1 cellular context compared by ENCODE assay signal in the genomic region with DNA sequence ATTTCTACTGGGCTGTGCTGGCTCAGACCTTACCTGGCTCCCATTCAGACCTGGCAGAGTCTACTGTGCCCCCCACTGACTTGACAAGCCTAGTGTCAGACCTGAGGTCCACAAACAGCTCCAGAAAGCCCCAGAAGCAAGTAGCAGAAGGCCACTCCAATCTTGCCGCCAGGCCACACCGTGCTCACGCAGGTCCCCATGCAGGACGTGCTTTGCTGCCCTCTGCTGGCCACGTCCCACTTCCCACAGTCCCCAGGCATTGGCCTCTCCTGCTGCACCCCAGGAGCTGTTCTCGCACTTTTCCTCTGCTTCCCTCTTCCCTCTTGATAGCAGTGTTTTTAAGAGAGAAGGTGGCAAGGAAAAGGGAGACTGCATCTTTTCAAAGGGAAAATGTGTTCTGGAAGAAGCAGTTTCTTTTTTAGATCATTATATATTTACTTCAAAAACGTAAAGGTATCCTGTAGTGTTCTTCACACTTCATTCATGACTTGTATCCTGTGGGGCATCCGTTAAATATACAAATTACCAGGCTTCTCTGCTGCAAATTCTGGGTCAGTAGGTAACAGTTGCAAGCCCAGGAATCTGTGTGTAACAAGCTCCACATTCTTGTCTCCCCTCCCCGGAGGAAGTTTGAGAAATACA.
TF ChIP-seq lines count a peak whose summit lies in the region.

No MANE protein-coding gene starts in this region.

TF ChIP-seq in HepG2, 621 proteins besides CTCF, POLR2A, EP300 and RAD21 (continued from another document and continues in another):
- TF ChIP-seq, protein P1, sequence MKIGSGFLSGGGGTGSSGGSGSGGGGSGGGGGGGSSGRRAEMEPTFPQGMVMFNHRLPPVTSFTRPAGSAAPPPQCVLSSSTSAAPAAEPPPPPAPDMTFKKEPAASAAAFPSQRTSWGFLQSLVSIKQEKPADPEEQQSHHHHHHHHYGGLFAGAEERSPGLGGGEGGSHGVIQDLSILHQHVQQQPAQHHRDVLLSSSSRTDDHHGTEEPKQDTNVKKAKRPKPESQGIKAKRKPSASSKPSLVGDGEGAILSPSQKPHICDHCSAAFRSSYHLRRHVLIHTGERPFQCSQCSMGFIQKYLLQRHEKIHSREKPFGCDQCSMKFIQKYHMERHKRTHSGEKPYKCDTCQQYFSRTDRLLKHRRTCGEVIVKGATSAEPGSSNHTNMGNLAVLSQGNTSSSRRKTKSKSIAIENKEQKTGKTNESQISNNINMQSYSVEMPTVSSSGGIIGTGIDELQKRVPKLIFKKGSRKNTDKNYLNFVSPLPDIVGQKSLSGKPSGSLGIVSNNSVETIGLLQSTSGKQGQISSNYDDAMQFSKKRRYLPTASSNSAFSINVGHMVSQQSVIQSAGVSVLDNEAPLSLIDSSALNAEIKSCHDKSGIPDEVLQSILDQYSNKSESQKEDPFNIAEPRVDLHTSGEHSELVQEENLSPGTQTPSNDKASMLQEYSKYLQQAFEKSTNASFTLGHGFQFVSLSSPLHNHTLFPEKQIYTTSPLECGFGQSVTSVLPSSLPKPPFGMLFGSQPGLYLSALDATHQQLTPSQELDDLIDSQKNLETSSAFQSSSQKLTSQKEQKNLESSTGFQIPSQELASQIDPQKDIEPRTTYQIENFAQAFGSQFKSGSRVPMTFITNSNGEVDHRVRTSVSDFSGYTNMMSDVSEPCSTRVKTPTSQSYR (CRISPR knock-in tag; IDR thresholded peaks at IDR 0.05; ENCODE audit: borderline replicate concordance) = no peak
- TF ChIP-seq, protein P2, sequence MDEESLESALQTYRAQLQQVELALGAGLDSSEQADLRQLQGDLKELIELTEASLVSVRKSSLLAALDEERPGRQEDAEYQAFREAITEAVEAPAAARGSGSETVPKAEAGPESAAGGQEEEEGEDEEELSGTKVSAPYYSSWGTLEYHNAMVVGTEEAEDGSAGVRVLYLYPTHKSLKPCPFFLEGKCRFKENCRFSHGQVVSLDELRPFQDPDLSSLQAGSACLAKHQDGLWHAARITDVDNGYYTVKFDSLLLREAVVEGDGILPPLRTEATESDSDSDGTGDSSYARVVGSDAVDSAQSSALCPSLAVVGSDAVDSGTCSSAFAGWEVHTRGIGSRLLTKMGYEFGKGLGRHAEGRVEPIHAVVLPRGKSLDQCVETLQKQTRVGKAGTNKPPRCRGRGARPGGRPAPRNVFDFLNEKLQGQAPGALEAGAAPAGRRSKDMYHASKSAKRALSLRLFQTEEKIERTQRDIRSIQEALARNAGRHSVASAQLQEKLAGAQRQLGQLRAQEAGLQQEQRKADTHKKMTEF (CRISPR knock-in tag; IDR thresholded peaks at IDR 0.05) = no peak
- TF ChIP-seq MXD4 (CRISPR knock-in tag; IDR thresholded peaks at IDR 0.05) (no peak), PHB2 (IDR thresholded peaks at IDR 0.05; ENCODE audit: partially characterized antibody) (no peak), ZNF766 (CRISPR knock-in tag; IDR thresholded peaks at IDR 0.05; ENCODE audit: borderline replicate concordance) (no peak), SMC3 (IDR thresholded peaks at IDR 0.05; ENCODE audit: low read length) (peak; percentile 20; the same call in 1 of the 2 replicates), MTF2 (CRISPR knock-in tag; IDR thresholded peaks at IDR 0.05; ENCODE audit: borderline replicate concordance) (no peak), ZNF629 (CRISPR knock-in tag; conservative IDR thresholded peaks at IDR 0.05) (no peak), SOX13 (IDR thresholded peaks at IDR 0.05) (no peak), SOX13 (CRISPR knock-in tag; conservative IDR thresholded peaks at IDR 0.05 in 1 of 2, IDR thresholded peaks at IDR 0.05 in 1 of 2) (0 out of 4 replicates have a peak, but pooled peaks of 1 of the 2 experiments have one; percentile 15), MTA3 (CRISPR knock-in tag; IDR thresholded peaks at IDR 0.05) (no peak), SALL1 (CRISPR knock-in tag; IDR thresholded peaks at IDR 0.05) (peak; percentile 41; the same call in 1 of the 2 replicates), SIX4 (CRISPR knock-in tag; IDR thresholded peaks at IDR 0.05) (no peak), ZNF260 (CRISPR knock-in tag; IDR thresholded peaks at IDR 0.05; ENCODE audit: borderline replicate concordance, low read depth) (no peak), ZNF589 (CRISPR knock-in tag; conservative IDR thresholded peaks at IDR 0.05) (0 out of 2 replicates have a peak, but pooled peaks have one; percentile 27), MIXL1 (CRISPR knock-in tag; IDR thresholded peaks at IDR 0.05) (no peak), HCFC1 (IDR thresholded peaks at IDR 0.05; ENCODE audit: low read depth, low read length) (no peak), TAF15 (IDR thresholded peaks at IDR 0.05; ENCODE audit: low read depth, low read length, poor library complexity, severe bottlenecking) (no peak), SIX1 (CRISPR knock-in tag; IDR thresholded peaks at IDR 0.05; ENCODE audit: borderline replicate concordance) (no peak), KDM5A (IDR thresholded peaks at IDR 0.05; ENCODE audit: borderline replicate concordance, low read length) (no peak), NFRKB (IDR thresholded peaks at IDR 0.05) (no peak), ZNF350 (CRISPR knock-in tag; IDR thresholded peaks at IDR 0.05; ENCODE audit: borderline replicate concordance, low read depth) (peak; percentile 37; the same call in 1 of the 2 replicates), SP5 (CRISPR knock-in tag; IDR thresholded peaks at IDR 0.05; ENCODE audit: borderline replicate concordance, low read depth) (no peak), TEAD2 (CRISPR knock-in tag; IDR thresholded peaks at IDR 0.05) (no peak), NFKB2 (CRISPR knock-in tag; IDR thresholded peaks at IDR 0.05; ENCODE audit: borderline replicate concordance) (peak; percentile 58; the same call in 1 of the 2 replicates), SETDB1 (CRISPR knock-in tag; IDR thresholded peaks at IDR 0.05; ENCODE audit: borderline replicate concordance) (no peak), ZNF329 (CRISPR knock-in tag; IDR thresholded peaks at IDR 0.05; ENCODE audit: low read depth) (no peak), KDM5B (CRISPR knock-in tag; IDR thresholded peaks at IDR 0.05; ENCODE audit: borderline replicate concordance) (0 out of 2 replicates have a peak, but pooled peaks have one; percentile 39), TOE1 (CRISPR knock-in tag; IDR thresholded peaks at IDR 0.05) (no peak), KDM2A (CRISPR knock-in tag; IDR thresholded peaks at IDR 0.05; ENCODE audit: borderline replicate concordance, low read depth) (peak; percentile 67; the same call in 1 of the 2 replicates), ZNF567 (CRISPR knock-in tag; IDR thresholded peaks at IDR 0.05; ENCODE audit: borderline replicate concordance) (0 out of 2 replicates have a peak, but pooled peaks have one; percentile 21), ELF4 (CRISPR knock-in tag; IDR thresholded peaks at IDR 0.05; ENCODE audit: borderline replicate concordance) (no peak), TAF1 (CRISPR knock-in tag; IDR thresholded peaks at IDR 0.05) (no peak), ZFYVE20 (CRISPR knock-in tag; IDR thresholded peaks at IDR 0.05; ENCODE audit: borderline replicate concordance, low read depth) (no peak)
- TF ChIP-seq, protein P3, sequence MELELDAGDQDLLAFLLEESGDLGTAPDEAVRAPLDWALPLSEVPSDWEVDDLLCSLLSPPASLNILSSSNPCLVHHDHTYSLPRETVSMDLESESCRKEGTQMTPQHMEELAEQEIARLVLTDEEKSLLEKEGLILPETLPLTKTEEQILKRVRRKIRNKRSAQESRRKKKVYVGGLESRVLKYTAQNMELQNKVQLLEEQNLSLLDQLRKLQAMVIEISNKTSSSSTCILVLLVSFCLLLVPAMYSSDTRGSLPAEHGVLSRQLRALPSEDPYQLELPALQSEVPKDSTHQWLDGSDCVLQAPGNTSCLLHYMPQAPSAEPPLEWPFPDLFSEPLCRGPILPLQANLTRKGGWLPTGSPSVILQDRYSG (CRISPR knock-in tag; IDR thresholded peaks at IDR 0.05) = no peak
- TF ChIP-seq, protein P4, sequence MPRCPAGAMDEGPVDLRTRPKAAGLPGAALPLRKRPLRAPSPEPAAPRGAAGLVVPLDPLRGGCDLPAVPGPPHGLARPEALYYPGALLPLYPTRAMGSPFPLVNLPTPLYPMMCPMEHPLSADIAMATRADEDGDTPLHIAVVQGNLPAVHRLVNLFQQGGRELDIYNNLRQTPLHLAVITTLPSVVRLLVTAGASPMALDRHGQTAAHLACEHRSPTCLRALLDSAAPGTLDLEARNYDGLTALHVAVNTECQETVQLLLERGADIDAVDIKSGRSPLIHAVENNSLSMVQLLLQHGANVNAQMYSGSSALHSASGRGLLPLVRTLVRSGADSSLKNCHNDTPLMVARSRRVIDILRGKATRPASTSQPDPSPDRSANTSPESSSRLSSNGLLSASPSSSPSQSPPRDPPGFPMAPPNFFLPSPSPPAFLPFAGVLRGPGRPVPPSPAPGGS (CRISPR knock-in tag; IDR thresholded peaks at IDR 0.05) = no peak
- TF ChIP-seq, protein P5, sequence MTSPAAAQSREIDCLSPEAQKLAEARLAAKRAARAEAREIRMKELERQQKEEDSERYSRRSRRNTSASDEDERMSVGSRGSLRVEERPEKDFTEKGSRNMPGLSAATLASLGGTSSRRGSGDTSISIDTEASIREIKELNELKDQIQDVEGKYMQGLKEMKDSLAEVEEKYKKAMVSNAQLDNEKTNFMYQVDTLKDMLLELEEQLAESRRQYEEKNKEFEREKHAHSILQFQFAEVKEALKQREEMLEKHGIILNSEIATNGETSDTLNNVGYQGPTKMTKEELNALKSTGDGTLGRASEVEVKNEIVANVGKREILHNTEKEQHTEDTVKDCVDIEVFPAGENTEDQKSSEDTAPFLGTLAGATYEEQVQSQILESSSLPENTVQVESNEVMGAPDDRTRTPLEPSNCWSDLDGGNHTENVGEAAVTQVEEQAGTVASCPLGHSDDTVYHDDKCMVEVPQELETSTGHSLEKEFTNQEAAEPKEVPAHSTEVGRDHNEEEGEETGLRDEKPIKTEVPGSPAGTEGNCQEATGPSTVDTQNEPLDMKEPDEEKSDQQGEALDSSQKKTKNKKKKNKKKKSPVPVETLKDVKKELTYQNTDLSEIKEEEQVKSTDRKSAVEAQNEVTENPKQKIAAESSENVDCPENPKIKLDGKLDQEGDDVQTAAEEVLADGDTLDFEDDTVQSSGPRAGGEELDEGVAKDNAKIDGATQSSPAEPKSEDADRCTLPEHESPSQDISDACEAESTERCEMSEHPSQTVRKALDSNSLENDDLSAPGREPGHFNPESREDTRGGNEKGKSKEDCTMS (CRISPR knock-in tag; conservative IDR thresholded peaks at IDR 0.05) = no peak
- TF ChIP-seq, protein P6, sequence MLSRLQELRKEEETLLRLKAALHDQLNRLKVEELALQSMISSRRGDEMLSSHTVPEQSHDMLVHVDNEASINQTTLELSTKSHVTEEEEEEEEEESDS (CRISPR knock-in tag; IDR thresholded peaks at IDR 0.05; ENCODE audit: borderline replicate concordance) = no peak
- TF ChIP-seq, protein P7, sequence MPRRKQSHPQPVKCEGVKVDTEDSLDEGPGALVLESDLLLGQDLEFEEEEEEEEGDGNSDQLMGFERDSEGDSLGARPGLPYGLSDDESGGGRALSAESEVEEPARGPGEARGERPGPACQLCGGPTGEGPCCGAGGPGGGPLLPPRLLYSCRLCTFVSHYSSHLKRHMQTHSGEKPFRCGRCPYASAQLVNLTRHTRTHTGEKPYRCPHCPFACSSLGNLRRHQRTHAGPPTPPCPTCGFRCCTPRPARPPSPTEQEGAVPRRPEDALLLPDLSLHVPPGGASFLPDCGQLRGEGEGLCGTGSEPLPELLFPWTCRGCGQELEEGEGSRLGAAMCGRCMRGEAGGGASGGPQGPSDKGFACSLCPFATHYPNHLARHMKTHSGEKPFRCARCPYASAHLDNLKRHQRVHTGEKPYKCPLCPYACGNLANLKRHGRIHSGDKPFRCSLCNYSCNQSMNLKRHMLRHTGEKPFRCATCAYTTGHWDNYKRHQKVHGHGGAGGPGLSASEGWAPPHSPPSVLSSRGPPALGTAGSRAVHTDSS (CRISPR knock-in tag; conservative IDR thresholded peaks at IDR 0.05) = no peak
- TF ChIP-seq, protein P8, sequence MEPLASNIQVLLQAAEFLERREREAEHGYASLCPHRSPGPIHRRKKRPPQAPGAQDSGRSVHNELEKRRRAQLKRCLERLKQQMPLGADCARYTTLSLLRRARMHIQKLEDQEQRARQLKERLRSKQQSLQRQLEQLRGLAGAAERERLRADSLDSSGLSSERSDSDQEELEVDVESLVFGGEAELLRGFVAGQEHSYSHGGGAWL (CRISPR knock-in tag; IDR thresholded peaks at IDR 0.05) = no peak
- TF ChIP-seq, protein P9, sequence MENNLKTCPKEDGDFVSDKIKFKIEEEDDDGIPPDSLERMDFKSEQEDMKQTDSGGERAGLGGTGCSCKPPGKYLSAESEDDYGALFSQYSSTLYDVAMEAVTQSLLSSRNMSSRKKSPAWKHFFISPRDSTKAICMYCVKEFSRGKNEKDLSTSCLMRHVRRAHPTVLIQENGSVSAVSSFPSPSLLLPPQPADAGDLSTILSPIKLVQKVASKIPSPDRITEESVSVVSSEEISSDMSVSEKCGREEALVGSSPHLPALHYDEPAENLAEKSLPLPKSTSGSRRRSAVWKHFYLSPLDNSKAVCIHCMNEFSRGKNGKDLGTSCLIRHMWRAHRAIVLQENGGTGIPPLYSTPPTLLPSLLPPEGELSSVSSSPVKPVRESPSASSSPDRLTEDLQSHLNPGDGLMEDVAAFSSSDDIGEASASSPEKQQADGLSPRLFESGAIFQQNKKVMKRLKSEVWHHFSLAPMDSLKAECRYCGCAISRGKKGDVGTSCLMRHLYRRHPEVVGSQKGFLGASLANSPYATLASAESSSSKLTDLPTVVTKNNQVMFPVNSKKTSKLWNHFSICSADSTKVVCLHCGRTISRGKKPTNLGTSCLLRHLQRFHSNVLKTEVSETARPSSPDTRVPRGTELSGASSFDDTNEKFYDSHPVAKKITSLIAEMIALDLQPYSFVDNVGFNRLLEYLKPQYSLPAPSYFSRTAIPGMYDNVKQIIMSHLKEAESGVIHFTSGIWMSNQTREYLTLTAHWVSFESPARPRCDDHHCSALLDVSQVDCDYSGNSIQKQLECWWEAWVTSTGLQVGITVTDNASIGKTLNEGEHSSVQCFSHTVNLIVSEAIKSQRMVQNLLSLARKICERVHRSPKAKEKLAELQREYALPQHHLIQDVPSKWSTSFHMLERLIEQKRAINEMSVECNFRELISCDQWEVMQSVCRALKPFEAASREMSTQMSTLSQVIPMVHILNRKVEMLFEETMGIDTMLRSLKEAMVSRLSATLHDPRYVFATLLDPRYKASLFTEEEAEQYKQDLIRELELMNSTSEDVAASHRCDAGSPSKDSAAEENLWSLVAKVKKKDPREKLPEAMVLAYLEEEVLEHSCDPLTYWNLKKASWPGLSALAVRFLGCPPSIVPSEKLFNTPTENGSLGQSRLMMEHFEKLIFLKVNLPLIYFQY (CRISPR knock-in tag; IDR thresholded peaks at IDR 0.05; ENCODE audit: borderline replicate concordance) = no peak
